Comparison of ENCODE assay signal across 1 cellular context in genomic region chr9:136053757-136054142, GRCh38.
TF ChIP-seq lines count a peak whose summit lies in the region.

No MANE protein-coding gene starts in this region.

TF ChIP-seq in HepG2, 621 proteins besides CTCF, POLR2A, EP300 and RAD21 (continued from another document):
- TF ChIP-seq PRDM10 (CRISPR knock-in tag; IDR thresholded peaks at IDR 0.05; ENCODE audit: low read depth), result no peak
- no peak for TF ChIP-seq NKX3-1 (CRISPR knock-in tag; IDR thresholded peaks at IDR 0.05)
- TF ChIP-seq ZSCAN31 (CRISPR knock-in tag; IDR thresholded peaks at IDR 0.05; ENCODE audit: low read depth), result no peak
- TF ChIP-seq GTF2F1 (IDR thresholded peaks at IDR 0.05; ENCODE audit: low read length), result no peak
- TF ChIP-seq ZFAT (CRISPR knock-in tag; conservative IDR thresholded peaks at IDR 0.05), result no peak
- TF ChIP-seq KLF16 (CRISPR knock-in tag; IDR thresholded peaks at IDR 0.05), result no peak
- no peak for TF ChIP-seq SKIL (CRISPR knock-in tag; IDR thresholded peaks at IDR 0.05; ENCODE audit: borderline replicate concordance)
TF ChIP-seq in HepG2: peak in this region for 0.
